24 cellular contexts compared by ENCODE assay signal in genomic region chr2:94994914-94995236, GRCh38. TPM values are rescaled to one million over a fixed set of nuclear protein-coding genes. Genes with fewer than 3 reads are reported as not detected.
DNase-seq lines count a peak whose midpoint lies in the region; ATAC-seq, FAIRE-seq and TF ChIP-seq lines count a peak whose summit lies in the region.
"Had no signal": no experiment of that assay in that cellular context is flagged by ENCODE, and none has a peak within 500 bp of the region (broad histone marks: within the 10 kb centered on the region; RNA-seq: fewer than 3 reads in every experiment).

No MANE protein-coding gene starts in this region.

- 94% methylated on average over 2 of the region's 2 CpGs for WGBS in A549 (ENCODE audit: missing lambda C conversion rate)
- no CpG with 5 or more reads among the region's 2 CpGs for WGBS in IMR-90 (ENCODE audit: extremely low coverage in 2 of 2, insufficient read length in 1 of 2), 2 experiments
- WGBS in endodermal cell (ENCODE audit: insufficient coverage in 1 of 2, insufficient read length in 1 of 2), 2 experiments, result 79% methylated on average over 2 of the region's 2 CpGs; no CpG with 5 or more reads in 1 of the 2 experiments
- no CpG with 5 or more reads among the region's 2 CpGs for WGBS in trophoblast cell (ENCODE audit: extremely low coverage, insufficient coverage, insufficient read length)

- H3K9me3 Mint-ChIP-seq in endodermal cell, result no peaks in the 10 kb centered on the region
- H3K9me3 Mint-ChIP-seq: CD4-positive, CD25-positive, alpha-beta regulatory T cell; H9 had no signal

- H2BK12ac ChIP-seq in trophoblast cell (ENCODE audit: low read length), result no peak overlapping the region

- no peaks in the 10 kb centered on the region for H4K20me1 ChIP-seq in IMR-90 (ENCODE audit: insufficient read depth, low read length)

- H3K9me3 ChIP-seq in A549 (no peaks in the 10 kb centered on the region), IMR-90 (ENCODE audit: control insufficient read depth, insufficient read depth, low read length) (no peaks in the 10 kb centered on the region), endodermal cell (ENCODE audit: control insufficient read depth, low read length) (no peaks in the 10 kb centered on the region), trophoblast cell (ENCODE audit: insufficient read depth, low read depth, low read length) (peaks cover 10% of the 10 kb centered on the region)
- H3K9me3 ChIP-seq: SJSA1 had no signal

- H3K9ac ChIP-seq in IMR-90 (ENCODE audit: low read depth, low read length), result no peak overlapping the region
- H3K9ac ChIP-seq in endodermal cell (ENCODE audit: extremely low read depth, low read length, poor library complexity, severe bottlenecking), result no peak overlapping the region
- no peak overlapping the region for H3K9ac ChIP-seq in trophoblast cell (ENCODE audit: low read length)

- H4K91ac ChIP-seq in IMR-90 (ENCODE audit: insufficient read depth, low read depth, low read length), result no peak overlapping the region
- no peak overlapping the region for H4K91ac ChIP-seq in trophoblast cell (ENCODE audit: low read depth, low read length)

- H3K4me3 ChIP-seq in A549 (no peak overlapping the region), IMR-90 (ENCODE audit: insufficient read depth, low read depth, low read length) (no peak overlapping the region), endodermal cell (ENCODE audit: low read length) (no peak overlapping the region), trophoblast cell (ENCODE audit: low read depth, low read length) (peak overlapping the region; percentile 54)
- H3K4me3 ChIP-seq: SJSA1 had no signal

- no peaks in the 10 kb centered on the region for H3K36me3 ChIP-seq in IMR-90 (ENCODE audit: control insufficient read depth, insufficient read depth, low read length)
- no peaks in the 10 kb centered on the region for H3K36me3 ChIP-seq in endodermal cell (ENCODE audit: control insufficient read depth, insufficient read depth, low read length)
- H3K36me3 ChIP-seq in trophoblast cell (ENCODE audit: control insufficient read depth in 1 of 2, insufficient read depth in 2 of 2, low read length in 2 of 2), result no peaks in the 10 kb centered on the region
- H3K36me3 ChIP-seq: SJSA1 had no signal

- H3K79me2 ChIP-seq in trophoblast cell (ENCODE audit: control insufficient read depth, insufficient read depth, low read length, poor library complexity), result no peaks in the 10 kb centered on the region

- no peak overlapping the region for H2BK20ac ChIP-seq in IMR-90 (ENCODE audit: low read depth, low read length)

- H2AK9ac ChIP-seq in IMR-90 (replicated peaks; ENCODE audit: low read depth, low read length, poor library complexity), result no peak overlapping the region

- H3K4me1 Mint-ChIP-seq in endodermal cell, result no peaks in the 10 kb centered on the region

- H3K4me3 Mint-ChIP-seq in endodermal cell, result no peak overlapping the region
- H3K4me3 Mint-ChIP-seq: CD4-positive, CD25-positive, alpha-beta regulatory T cell; H9 had no signal

- no peak overlapping the region for H4K12ac ChIP-seq in trophoblast cell (ENCODE audit: low read depth, low read length)

- no peak overlapping the region for H3K14ac ChIP-seq in IMR-90 (replicated peaks; ENCODE audit: low read depth, low read length)
- H3K14ac ChIP-seq in trophoblast cell (ENCODE audit: low read length), result no peak overlapping the region

- H3K27ac ChIP-seq in A549 (no peak overlapping the region), IMR-90 (ENCODE audit: insufficient read depth, low read length) (no peak overlapping the region), endodermal cell (ENCODE audit: low read depth, low read length) (peak overlapping the region; percentile 83), trophoblast cell (ENCODE audit: low read depth, low read length) (no peak overlapping the region)
- H3K27ac ChIP-seq: HL-60, SJSA1 had no signal

- H4K5ac ChIP-seq in IMR-90 (ENCODE audit: low read depth, low read length), result no peak overlapping the region

- H2BK5ac ChIP-seq in IMR-90 (ENCODE audit: low read depth, low read length, poor library complexity, severe bottlenecking), result peak overlapping the region; percentile 15
- H2BK5ac ChIP-seq in trophoblast cell (ENCODE audit: low read depth, low read length, poor library complexity), result no peak overlapping the region

- peaks cover 46% of the 10 kb centered on the region for H3K27me3 Mint-ChIP-seq in endodermal cell (ENCODE audit: insufficient read depth)

- dilution Hi-C loops in IMR-90 (cut with HindIII; ENCODE audit: low sequenced_read_pairs, unreplicated experiment), result no loop called here

- H3K79me1 ChIP-seq in IMR-90 (ENCODE audit: low read depth in 1 of 2, low read length in 2 of 2), result no peaks in the 10 kb centered on the region
- H3K79me1 ChIP-seq in trophoblast cell (ENCODE audit: low read length), result no peaks in the 10 kb centered on the region

- no peak for DNase-seq in A549 (ENCODE audit: low read depth in 1 of 2, low spot score in 1 of 2)
- no peak for DNase-seq in IMR-90
- no peak for DNase-seq in endodermal cell
- DNase-seq in trophoblast cell, result no peak
- no peak for DNase-seq in activated CD8-positive, alpha-beta memory T cell treated with anti-CD3 and anti-CD28 coated beads for 24 hours
- DNase-seq in NCI-H69 (lab: John Stamatoyannopoulos, UW), result no peak
- no peak for DNase-seq in activated CD4-positive, alpha-beta T cell treated with anti-CD3 and anti-CD28 coated beads for 48 hours
- no peak for DNase-seq in KG1 (lab: John Stamatoyannopoulos, UW)
- DNase-seq: CD4-positive, CD25-positive, alpha-beta regulatory T cell; COR-L47; DMS79 treated with DMSO at 0.1 percent for 48 hours; Karpas-422; MV-4-11; NCI-H1105 treated with DMSO at 0.1 percent for 48 hours; NCI-H2029 treated with DMSO at 0.1 percent for 48 hours; NCI-H345; NCI-H524; NCI-H82 had no signal

- no peak for TF ChIP-seq EP300 in A549 (IDR thresholded peaks at IDR 0.05)

- H3K4ac ChIP-seq in IMR-90 (ENCODE audit: low read depth, low read length) (no peak overlapping the region), trophoblast cell (ENCODE audit: low read depth, low read length) (no peak overlapping the region)

- H2BK15ac ChIP-seq in IMR-90 (ENCODE audit: low read depth, low read length), result no peak overlapping the region

- ATAC-seq in A549 (peak; percentile 12 to 19; a peak in 1 of 6 replicates), IMR-90 (ENCODE audit: low read depth) (no peak)
- ATAC-seq: Right ventricle myocardium inferior had no signal

- TF ChIP-seq POLR2A in A549 (IDR thresholded peaks at IDR 0.05; ENCODE audit: low read length) (no peak), IMR-90 (IDR thresholded peaks at IDR 0.05; ENCODE audit: low read depth, low read length) (no peak)

- no peak overlapping the region for H4K8ac ChIP-seq in IMR-90 (ENCODE audit: low read depth in 2 of 2, low read length in 2 of 2)
- no peak overlapping the region for H4K8ac ChIP-seq in trophoblast cell (ENCODE audit: low read depth, low read length)

- H3K27ac Mint-ChIP-seq in endodermal cell, result no peak overlapping the region
- H3K27ac Mint-ChIP-seq: H9 had no signal

- no peak overlapping the region for H3K18ac ChIP-seq in IMR-90 (ENCODE audit: low read depth, low read length)
- H3K18ac ChIP-seq in trophoblast cell (ENCODE audit: low read length), result no peak overlapping the region

- in situ Hi-C loops in IMR-90 (cut with MboI; ENCODE audit: low sequenced_read_pairs), result no loop called here

- CTCF ChIA-PET in A549 (lab: Yijun Ruan, JAX) (interaction anchor here (1.0 kb wide), 1 partner anchor 28 kb away, joined by 3 read pairs; no protein-coding TSS in a partner anchor), IMR-90 (lab: Yijun Ruan, JAX) (no interaction called here)

- FAIRE-seq in A549 (lab: Jason Lieb, UNC), result no peak

- POLR2A ChIA-PET in A549 (lab: Yijun Ruan, JAX), result no interaction called here
- POLR2A ChIA-PET in IMR-90 (lab: Charles Lee; ENCODE audit: unreplicated experiment), result no interaction called here

- no peaks in the 10 kb centered on the region for H3K36me3 Mint-ChIP-seq in endodermal cell (ENCODE audit: low read depth)
- H3K36me3 Mint-ChIP-seq: CD4-positive, CD25-positive, alpha-beta regulatory T cell had no signal

- H2AK5ac ChIP-seq in IMR-90 (ENCODE audit: low read depth, low read length) (no peak overlapping the region), trophoblast cell (ENCODE audit: low read length) (no peak overlapping the region)

- no TSS peak for BruUV-seq in IMR-90 (replicated peaks; lab: Mats Ljungman, UMichigan)

- TF ChIP-seq RAD21 in A549 (conservative IDR thresholded peaks at IDR 0.05 in 1 of 2, IDR thresholded peaks at IDR 0.05 in 1 of 2), result no peak
- TF ChIP-seq RAD21 in IMR-90 (IDR thresholded peaks at IDR 0.05; ENCODE audit: low read length), result no peak

- H3K4me2 ChIP-seq in A549 (no peak overlapping the region), IMR-90 (ENCODE audit: low read depth, low read length) (no peak overlapping the region), trophoblast cell (ENCODE audit: low read length) (no peak overlapping the region)

- peaks cover 28% of the 10 kb centered on the region for H3K27me3 ChIP-seq in IMR-90 (ENCODE audit: control insufficient read depth, insufficient read depth, low read length)
- no peaks in the 10 kb centered on the region for H3K27me3 ChIP-seq in endodermal cell (ENCODE audit: control insufficient read depth, insufficient read depth, low read length, poor library complexity, severe bottlenecking)
- H3K27me3 ChIP-seq in trophoblast cell (ENCODE audit: insufficient read depth, low read length), result no peaks in the 10 kb centered on the region
- H3K27me3 ChIP-seq: SJSA1 had no signal

- H2BK120ac ChIP-seq in IMR-90 (ENCODE audit: low read depth, low read length) (no peak overlapping the region), trophoblast cell (ENCODE audit: insufficient read depth, low read length, poor library complexity) (no peak overlapping the region)

- no peaks in the 10 kb centered on the region for H3K4me1 ChIP-seq in A549
- no peaks in the 10 kb centered on the region for H3K4me1 ChIP-seq in IMR-90 (ENCODE audit: control insufficient read depth, insufficient read depth, low read length)
- no peaks in the 10 kb centered on the region for H3K4me1 ChIP-seq in endodermal cell (ENCODE audit: control insufficient read depth, insufficient read depth, low read length)
- peaks cover 0 to 5% of the 10 kb centered on the region in 2 experiments for H3K4me1 ChIP-seq in trophoblast cell (ENCODE audit: control insufficient read depth in 1 of 2, insufficient read depth in 2 of 2, low read length in 2 of 2)
- H3K4me1 ChIP-seq: SJSA1 had no signal

- H3K23ac ChIP-seq in IMR-90 (ENCODE audit: low read depth, low read length), result no peak overlapping the region
- peak overlapping the region; percentile 19 for H3K23ac ChIP-seq in trophoblast cell (ENCODE audit: low read length)

- no peaks in the 10 kb centered on the region for H3K9me1 ChIP-seq in IMR-90 (ENCODE audit: insufficient read depth, low read length)

- no peak overlapping the region for H3K56ac ChIP-seq in IMR-90 (ENCODE audit: extremely low read depth, insufficient read depth, low read length)

- TF ChIP-seq CTCF in A549 (IDR thresholded peaks at IDR 0.05), result no peak
- TF ChIP-seq CTCF in IMR-90 (conservative IDR thresholded peaks at IDR 0.05; ENCODE audit: low read depth, low read length), result no peak
- no peak for TF ChIP-seq CTCF in endodermal cell (conservative IDR thresholded peaks at IDR 0.05)

- H2AFZ ChIP-seq in IMR-90 (replicated peaks; ENCODE audit: low read length, poor library complexity), result no peak overlapping the region
- no peak overlapping the region for H2AFZ ChIP-seq in trophoblast cell (ENCODE audit: insufficient read depth, low read length, poor library complexity)

- intact Hi-C loops in IMR-90 (cut with micrococcal nuclease), result no loop called here

RNA-seq across cellular contexts. Expression of gene MAL, which starts 30.6 kb away (rescaled TPM):
- polyA plus RNA-seq in A549 (2011; rRNA removed) (0.08 TPM in 1 of 2 replicates, not detected in the other), A549 (2017; fragmentation: RNase III; extraction: RNeasy Plus Mini Kit Qiagen cat#74134 plus additional on column Dnase treatment) (not detected in 3 replicates), IMR-90 (2012; rRNA removed) (not detected in 2 replicates)
- not detected in 2 replicates for polyA plus RNA-seq in A549 (2012; cell fraction: cytosol; rRNA removed)
- not detected in 2 replicates for polyA plus RNA-seq in A549 (2012; cell fraction: nucleus; rRNA removed)
- not detected in 2 replicates for polyA minus RNA-seq in A549 (2011; rRNA and poly(A)+ RNA removed)
- total RNA-seq in IMR-90 (2012; rRNA removed) (not detected in 2 replicates), endodermal cell (not detected)
- polyA plus RNA-seq in IMR-90 (2012; cell fraction: cytosol; rRNA removed), result not detected in 2 replicates
- polyA plus RNA-seq in IMR-90 (2012; cell fraction: nucleus; rRNA removed; ENCODE audit: low replicate concordance), result not detected in 2 replicates
- 10.1 TPM for polyA plus RNA-seq in endodermal cell (2013, experiment 1 of 2)
- 9.4 TPM for polyA plus RNA-seq in endodermal cell (2013, experiment 2 of 2)
- polyA plus RNA-seq in trophoblast cell (2013), result 0.04 and 0.08 TPM in 2 replicates
- total RNA-seq: H9, HT1080, SJSA1 had no signal
- polyA plus RNA-seq: BJ had no signal
